In genomic region chr1:152953761-152954160, GRCh38 we compare ENCODE assay signal across 22 cellular contexts. TPM values are rescaled to one million over a fixed set of nuclear protein-coding genes. Genes with fewer than 3 reads are reported as not detected.
DNase-seq lines count a peak whose midpoint lies in the region; ATAC-seq, FAIRE-seq and TF ChIP-seq lines count a peak whose summit lies in the region.
"Had no signal": no experiment of that assay in that cellular context is flagged by ENCODE, and none has a peak within 500 bp of the region (broad histone marks: within the 10 kb centered on the region; RNA-seq: fewer than 3 reads in every experiment).

No MANE protein-coding gene starts in this region.

- H3K27me3 Mint-ChIP-seq in stimulated activated naive CD8-positive, alpha-beta T cell treated with anti-CD3 and anti-CD28 coated beads, Interleukin-15, amount 100 ng/mL, for 72 hours = no peaks in the 10 kb centered on the region

- H3K36me3 ChIP-seq in PC-3 (ENCODE audit: low read depth, low read length) (no peaks in the 10 kb centered on the region), bronchial epithelial cell (ENCODE audit: control insufficient read depth, insufficient read depth, low read length) (no peaks in the 10 kb centered on the region), keratinocyte (ENCODE audit: control insufficient read depth in 2 of 2, extremely low read depth in 1 of 2, insufficient read depth in 2 of 2, low read length in 2 of 2) (no peaks in the 10 kb centered on the region), H7 (replicated peaks; ENCODE audit: control insufficient read depth, insufficient read depth, low read length) (no peaks in the 10 kb centered on the region)

- H3K4me2 ChIP-seq in PC-3 (ENCODE audit: low read length) (peak overlapping the region; percentile 38; the same call in 1 of the 2 replicates), keratinocyte (ENCODE audit: control insufficient read depth, extremely low read depth, insufficient read depth, low read depth, low read length) (peak overlapping the region; percentile 82)
- H3K4me2 ChIP-seq: KMS-11, SK-N-SH had no signal

- DNase-seq in PC-3 = no peak
- peak; percentile 94 for DNase-seq in bronchial epithelial cell (ENCODE audit: low read depth)
- no peak for DNase-seq in keratinocyte (ENCODE audit: low read depth, low spot score)
- DNase-seq in H7 = no peak
- no peak for DNase-seq in activated CD4-positive, alpha-beta T cell treated with anti-CD3 and anti-CD28 coated beads for 4 hours
- no peak for DNase-seq in stimulated activated naive CD8-positive, alpha-beta T cell treated with anti-CD3 and anti-CD28 coated beads, Interleukin-15, amount 100 ng/mL, for 72 hours
- DNase-seq: CD4-positive, CD25-positive, alpha-beta regulatory T cell; DMS79; H9; IMR-90; NCI-H1105; NCI-H146; NCI-H2029 treated with DMSO at 0.1 percent for 48 hours; NCI-H345; NCI-H526; RPMI8226; SIG-M5; SK-N-SH had no signal

- no peaks in the 10 kb centered on the region for H3K9me2 ChIP-seq in PC-3 (replicated peaks; ENCODE audit: low read length)
- H3K9me2 ChIP-seq: SK-N-SH had no signal

- no peak for TF ChIP-seq CTCF in PC-3 (conservative IDR thresholded peaks at IDR 0.05; ENCODE audit: low read depth, low read length)
- TF ChIP-seq CTCF in bronchial epithelial cell (IDR thresholded peaks at IDR 0.05; ENCODE audit: insufficient read depth, low read length, severe bottlenecking) = no peak
- no peak for TF ChIP-seq CTCF in keratinocyte (optimal IDR thresholded peaks at IDR 0.05 in 1 of 3, IDR thresholded peaks at IDR 0.05 in 1 of 3, conservative IDR thresholded peaks at IDR 0.05 in 1 of 3; ENCODE audit: extremely low read depth in 1 of 3, insufficient read depth in 2 of 3, low read length in 3 of 3)

- H2AFZ ChIP-seq in PC-3 (ENCODE audit: low read length) = no peak overlapping the region
- H2AFZ ChIP-seq in keratinocyte (ENCODE audit: control insufficient read depth, low read length) = peak overlapping the region; percentile 60

- H3K4me3 Mint-ChIP-seq in stimulated activated naive CD8-positive, alpha-beta T cell treated with anti-CD3 and anti-CD28 coated beads, Interleukin-15, amount 100 ng/mL, for 72 hours = no peak overlapping the region
- H3K4me3 Mint-ChIP-seq: CD4-positive, CD25-positive, alpha-beta regulatory T cell; H9 had no signal

- CTCF ChIA-PET in PC-3 (lab: Charles Lee) = no interaction called here

- H3K9ac ChIP-seq in PC-3 (ENCODE audit: low read length) = no peak overlapping the region
- H3K9ac ChIP-seq in keratinocyte (ENCODE audit: control insufficient read depth, extremely low read depth, insufficient read depth, low read length) = peak overlapping the region; percentile 65
- H3K9ac ChIP-seq: KMS-11, SK-N-SH had no signal

- POLR2A ChIA-PET in PC-3 (lab: Charles Lee; ENCODE audit: unreplicated experiment) = no interaction called here

- BruUV-seq in PC-3 (replicated peaks; lab: Mats Ljungman, UMichigan) = no TSS peak

- H3K4me1 ChIP-seq in PC-3 (ENCODE audit: insufficient read depth, low read length) (peaks cover 6% of the 10 kb centered on the region), keratinocyte (ENCODE audit: control insufficient read depth, extremely low read depth, insufficient read depth, low read length) (peaks cover 37% of the 10 kb centered on the region)

- intact Hi-C loops in PC-3 (cut with micrococcal nuclease) = no loop called here

- ATAC-seq in PC-3 = no peak
- no peak for ATAC-seq in GM21619 (IDR thresholded peaks at IDR 0.05; ENCODE audit: unreplicated experiment)
- ATAC-seq in stimulated activated naive CD8-positive, alpha-beta T cell treated with anti-CD3 and anti-CD28 coated beads, Interleukin-15, amount 100 ng/mL, for 72 hours = no peak

- H3K79me2 ChIP-seq in PC-3 (ENCODE audit: low read length) (no peaks in the 10 kb centered on the region), keratinocyte (ENCODE audit: control insufficient read depth, insufficient read depth, low read length) (no peaks in the 10 kb centered on the region)

- H3K4me1 Mint-ChIP-seq in stimulated activated naive CD8-positive, alpha-beta T cell treated with anti-CD3 and anti-CD28 coated beads, Interleukin-15, amount 100 ng/mL, for 72 hours = no peaks in the 10 kb centered on the region
- H3K4me1 Mint-ChIP-seq: CD4-positive, CD25-positive, alpha-beta regulatory T cell; H9 had no signal

- H4K20me1 ChIP-seq in PC-3 (ENCODE audit: low read length) (no peaks in the 10 kb centered on the region), keratinocyte (ENCODE audit: control insufficient read depth, extremely low read depth, insufficient read depth, low read length) (no peaks in the 10 kb centered on the region)

- no peak overlapping the region for H3K27ac Mint-ChIP-seq in stimulated activated naive CD8-positive, alpha-beta T cell treated with anti-CD3 and anti-CD28 coated beads, Interleukin-15, amount 100 ng/mL, for 72 hours
- H3K27ac Mint-ChIP-seq: CD4-positive, CD25-positive, alpha-beta regulatory T cell; H9 had no signal

- H3F3A ChIP-seq in PC-3 (ENCODE audit: low read length, unreplicated experiment) = no peaks in the 10 kb centered on the region

- FAIRE-seq in bronchial epithelial cell (lab: Jason Lieb, UNC) (peak; percentile 98), keratinocyte (lab: Jason Lieb, UNC) (peak; percentile 99)

- H3K27ac ChIP-seq in PC-3 (ENCODE audit: low read length) = no peak overlapping the region
- peak overlapping the region; percentile 89 for H3K27ac ChIP-seq in keratinocyte (ENCODE audit: control insufficient read depth, insufficient read depth, low read length)
- H3K27ac ChIP-seq: KMS-11 had no signal

- dilution Hi-C loops in keratinocyte (cut with MboI; ENCODE audit: extremely low pct_ligation_motif_present, low sequenced_read_pairs) = no loop called here

- no peak overlapping the region for H3K4me3 ChIP-seq in PC-3 (ENCODE audit: low read length)
- H3K4me3 ChIP-seq in bronchial epithelial cell (ENCODE audit: low read depth, low read length) = no peak overlapping the region
- H3K4me3 ChIP-seq in keratinocyte (ENCODE audit: control insufficient read depth in 2 of 3, extremely low read depth in 1 of 3, insufficient read depth in 2 of 3, low read depth in 1 of 3, low read length in 3 of 3) = peak overlapping the region; percentile 11 to 63 (median 52)
- H3K4me3 ChIP-seq in H7 (ENCODE audit: insufficient read depth, low read depth, low read length) = no peak overlapping the region

- H3K9me3 ChIP-seq in PC-3 (ENCODE audit: low read length) = no peaks in the 10 kb centered on the region
- H3K9me3 ChIP-seq in keratinocyte (ENCODE audit: control insufficient read depth, low read depth, low read length) = no peaks in the 10 kb centered on the region
- H3K9me3 ChIP-seq: SK-N-SH had no signal

- H3K9me3 Mint-ChIP-seq in stimulated activated naive CD8-positive, alpha-beta T cell treated with anti-CD3 and anti-CD28 coated beads, Interleukin-15, amount 100 ng/mL, for 72 hours = no peaks in the 10 kb centered on the region

- no peaks in the 10 kb centered on the region for H3K9me1 ChIP-seq in keratinocyte (ENCODE audit: control insufficient read depth, extremely low read depth, insufficient read depth, low read length)

- H3K27me3 ChIP-seq in PC-3 (ENCODE audit: low read length) (peaks cover 35% of the 10 kb centered on the region), bronchial epithelial cell (ENCODE audit: control insufficient read depth, insufficient read depth, low read length) (no peaks in the 10 kb centered on the region), keratinocyte (ENCODE audit: control insufficient read depth, extremely low read depth, insufficient read depth, low read length) (no peaks in the 10 kb centered on the region), H7 (ENCODE audit: control insufficient read depth, insufficient read depth, low read length) (no peaks in the 10 kb centered on the region)

RNA-seq across cellular contexts. Expression of gene SPRR5, which starts 6.8 kb away (rescaled TPM):
- total RNA-seq in PC-3 (2014; rRNA removed) (not detected in 2 replicates), bronchial epithelial cell (not detected in 2 replicates)
- polyA plus RNA-seq in keratinocyte = 0.12 to 0.35 TPM (median 0.30 TPM) in 3 replicates
- 10.2 TPM for polyA plus RNA-seq in keratinocyte (2011; ENCODE audit: low read depth)
- polyA plus RNA-seq in keratinocyte (2011; cell fraction: cytosol; rRNA removed) = 0.13 TPM in 1 of 2 replicates, not detected in the other
- 0.53 and 1.7 TPM in 2 replicates for polyA plus RNA-seq in keratinocyte (2011; cell fraction: nucleus; rRNA removed)
- polyA plus RNA-seq in keratinocyte (2012; ENCODE audit: low replicate concordance) = 1.2 and 34.0 TPM in 2 replicates
- polyA minus RNA-seq in keratinocyte = not detected in 3 replicates
- not detected for polyA minus RNA-seq in keratinocyte (2011; cell fraction: cytosol; rRNA and poly(A)+ RNA removed)
- polyA minus RNA-seq in keratinocyte (2011; cell fraction: nucleus; rRNA and poly(A)+ RNA removed) = not detected in 2 replicates
- not detected in 2 replicates for total RNA-seq in H7 (2014; rRNA removed; shearing (Covaris generic))
- total RNA-seq: A673; CD4-positive, CD25-positive, alpha-beta regulatory T cell; H9; IMR-90 had no signal
- polyA plus RNA-seq: BJ; CD4-positive, CD25-positive, alpha-beta regulatory T cell; IMR-90; SK-N-SH had no signal

RNA-seq across cellular contexts. Expression of gene SPRR4, which starts 16.7 kb away (rescaled TPM):
- total RNA-seq in PC-3 (2014; rRNA removed) = not detected in 2 replicates
- not detected in 2 replicates for total RNA-seq in bronchial epithelial cell
- polyA plus RNA-seq in keratinocyte = 1.7 to 4.8 TPM (median 1.9 TPM) in 3 replicates
- 4.1 TPM for polyA plus RNA-seq in keratinocyte (2011; ENCODE audit: low read depth)
- 1.9 and 6.8 TPM in 2 replicates for polyA plus RNA-seq in keratinocyte (2011; cell fraction: cytosol; rRNA removed)
- 3.0 and 3.1 TPM in 2 replicates for polyA plus RNA-seq in keratinocyte (2011; cell fraction: nucleus; rRNA removed)
- 2.0 and 55.7 TPM in 2 replicates for polyA plus RNA-seq in keratinocyte (2012; ENCODE audit: low replicate concordance)
- 1.1 to 6.2 TPM (median 1.4 TPM) in 3 replicates for polyA minus RNA-seq in keratinocyte
- polyA minus RNA-seq in keratinocyte (2011; cell fraction: cytosol; rRNA and poly(A)+ RNA removed) = not detected
- 0.95 TPM in 1 of 2 replicates, not detected in the other for polyA minus RNA-seq in keratinocyte (2011; cell fraction: nucleus; rRNA and poly(A)+ RNA removed)
- not detected in 2 replicates for total RNA-seq in H7 (2014; rRNA removed; shearing (Covaris generic))
- total RNA-seq: A673; CD4-positive, CD25-positive, alpha-beta regulatory T cell; H9; IMR-90 had no signal
- polyA plus RNA-seq: BJ; CD4-positive, CD25-positive, alpha-beta regulatory T cell; IMR-90; SK-N-SH had no signal

RNA-seq across cellular contexts. Expression of gene SPRR1A, which starts 30.1 kb away (rescaled TPM):
- total RNA-seq in PC-3 (2014; rRNA removed) (not detected in 2 replicates), bronchial epithelial cell (41.2 TPM in 1 of 2 replicates, not detected in the other)
- polyA plus RNA-seq in keratinocyte = 5.5 to 35.0 TPM (median 18.0 TPM) in 3 replicates
- 1,090 TPM for polyA plus RNA-seq in keratinocyte (2011; ENCODE audit: low read depth)
- 24.5 and 51.7 TPM in 2 replicates for polyA plus RNA-seq in keratinocyte (2011; cell fraction: cytosol; rRNA removed)
- 12.1 and 39.9 TPM in 2 replicates for polyA plus RNA-seq in keratinocyte (2011; cell fraction: nucleus; rRNA removed)
- polyA plus RNA-seq in keratinocyte (2012; ENCODE audit: low replicate concordance) = 112 and 1,553 TPM in 2 replicates
- polyA minus RNA-seq in keratinocyte = 8.6 to 24.4 TPM (median 17.2 TPM) in 3 replicates
- polyA minus RNA-seq in keratinocyte (2011; cell fraction: cytosol; rRNA and poly(A)+ RNA removed) = 34.3 TPM
- polyA minus RNA-seq in keratinocyte (2011; cell fraction: nucleus; rRNA and poly(A)+ RNA removed) = 10.3 and 12.9 TPM in 2 replicates
- total RNA-seq in H7 (2014; rRNA removed; shearing (Covaris generic)) = not detected in 2 replicates
- total RNA-seq: A673; CD4-positive, CD25-positive, alpha-beta regulatory T cell; H9; IMR-90 had no signal
- polyA plus RNA-seq: BJ; CD4-positive, CD25-positive, alpha-beta regulatory T cell; IMR-90; SK-N-SH had no signal

RNA-seq across cellular contexts. Expression of gene IVL, which starts 45.4 kb away (rescaled TPM):
- total RNA-seq in PC-3 (2014; rRNA removed) (0.55 and 1.0 TPM in 2 replicates), bronchial epithelial cell (1.6 and 14.6 TPM in 2 replicates)
- polyA plus RNA-seq in keratinocyte = 61.1 to 231 TPM (median 89.2 TPM) in 3 replicates
- 859 TPM for polyA plus RNA-seq in keratinocyte (2011; ENCODE audit: low read depth)
- polyA plus RNA-seq in keratinocyte (2011; cell fraction: cytosol; rRNA removed) = 80.8 and 93.6 TPM in 2 replicates
- 168 and 195 TPM in 2 replicates for polyA plus RNA-seq in keratinocyte (2011; cell fraction: nucleus; rRNA removed)
- polyA plus RNA-seq in keratinocyte (2012; ENCODE audit: low replicate concordance) = 60.7 and 434 TPM in 2 replicates
- polyA minus RNA-seq in keratinocyte = 29.0 to 64.7 TPM (median 34.8 TPM) in 3 replicates
- 53.3 TPM for polyA minus RNA-seq in keratinocyte (2011; cell fraction: cytosol; rRNA and poly(A)+ RNA removed)
- 47.8 and 54.5 TPM in 2 replicates for polyA minus RNA-seq in keratinocyte (2011; cell fraction: nucleus; rRNA and poly(A)+ RNA removed)
- not detected in 2 replicates for total RNA-seq in H7 (2014; rRNA removed; shearing (Covaris generic))
- total RNA-seq: A673; CD4-positive, CD25-positive, alpha-beta regulatory T cell; H9; IMR-90 had no signal
- polyA plus RNA-seq: CD4-positive, CD25-positive, alpha-beta regulatory T cell; IMR-90 had no signal

RNA-seq across cellular contexts. Expression of gene SPRR3, which starts 47.8 kb away (rescaled TPM):
- total RNA-seq in PC-3 (2014; rRNA removed) (0.51 TPM in 1 of 2 replicates, not detected in the other), bronchial epithelial cell (136 and 342 TPM in 2 replicates)
- polyA plus RNA-seq in keratinocyte = 2.9 to 8.3 TPM (median 5.4 TPM) in 3 replicates
- polyA plus RNA-seq in keratinocyte (2011; ENCODE audit: low read depth) = 90.3 TPM
- 14.4 and 41.9 TPM in 2 replicates for polyA plus RNA-seq in keratinocyte (2011; cell fraction: cytosol; rRNA removed)
- polyA plus RNA-seq in keratinocyte (2011; cell fraction: nucleus; rRNA removed) = 20.8 and 30.1 TPM in 2 replicates
- polyA plus RNA-seq in keratinocyte (2012; ENCODE audit: low replicate concordance) = 3.3 and 166 TPM in 2 replicates
- polyA minus RNA-seq in keratinocyte = 3.8 to 9.5 TPM (median 4.9 TPM) in 3 replicates
- polyA minus RNA-seq in keratinocyte (2011; cell fraction: cytosol; rRNA and poly(A)+ RNA removed) = 4.8 TPM
- 7.8 and 12.8 TPM in 2 replicates for polyA minus RNA-seq in keratinocyte (2011; cell fraction: nucleus; rRNA and poly(A)+ RNA removed)
- not detected in 2 replicates for total RNA-seq in H7 (2014; rRNA removed; shearing (Covaris generic))
- total RNA-seq: A673; CD4-positive, CD25-positive, alpha-beta regulatory T cell; H9; IMR-90 had no signal
- polyA plus RNA-seq: BJ; CD4-positive, CD25-positive, alpha-beta regulatory T cell; IMR-90; SK-N-SH had no signal

Comparison
In these comparisons a context has a peak if more than half of its experiments do, and no peak if none do; other contexts are left out.
1. H3K4me3 ChIP-seq: peak in keratinocyte (3 of 3); none in PC-3 (single experiment), bronchial epithelial cell (single experiment) and H7 (single experiment).